In genomic region chr3:46722443-46722842, GRCh38 we compare ENCODE assay signal across 29 cellular contexts. TPM values are rescaled to one million over a fixed set of nuclear protein-coding genes. Genes with fewer than 3 reads are reported as not detected.
"Had no signal": no experiment of that assay in that cellular context is flagged by ENCODE, and none has a peak within 500 bp of the region (broad histone marks: within the 10 kb centered on the region; RNA-seq: fewer than 3 reads in every experiment).

No MANE protein-coding gene starts in this region.

- H3K27me3 ChIP-seq: testis, thyroid gland, uterus, vagina had no signal

- H3K36me3 Mint-ChIP-seq: stimulated activated effector memory CD8-positive, alpha-beta T cell treated with anti-CD3 and anti-CD28 coated beads, Interleukin-12 subunit alpha, Interleukin-12 subunit beta, amount 100 ng/mL, for 72 hours; stimulated activated memory B cell treated with anti-CD40 and anti-IgM and Interleukin-4, amounts not matched to agents 10 μg/mL and 1 μg/mL and 100 μg/mL, for 72 hours; stimulated activated naive B cell treated with anti-CD40 and anti-IgM and Interleukin-4, amounts not matched to agents 10 μg/mL and 1 μg/mL and 100 μg/mL, for 72 hours; type B pancreatic cell had no signal

- H3K27ac ChIP-seq: stomach, suprapubic skin, testis, thoracic aorta, thyroid gland, tibial artery, tibial nerve, transverse colon, upper lobe of left lung, upper lobe of right lung, uterus, vagina had no signal

- H3K4me3 ChIP-seq: stomach, suprapubic skin, testis, thoracic aorta, thyroid gland, tibial artery, tibial nerve, transverse colon, upper lobe of left lung, upper lobe of right lung, uterus, vagina had no signal

- H3K36me3 ChIP-seq: stomach, suprapubic skin, thoracic aorta, thyroid gland, tibial artery, tibial nerve, transverse colon, upper lobe of left lung, upper lobe of right lung, uterus, vagina had no signal

- H3K4me3 Mint-ChIP-seq: stimulated activated effector memory CD8-positive, alpha-beta T cell treated with anti-CD3 and anti-CD28 coated beads, Interleukin-12 subunit alpha, Interleukin-12 subunit beta, amount 100 ng/mL, for 72 hours; stimulated activated memory B cell treated with anti-CD40 and anti-IgM and Interleukin-4, amounts not matched to agents 10 μg/mL and 1 μg/mL and 100 μg/mL, for 72 hours; stimulated activated naive B cell treated with anti-CD40 and anti-IgM and Interleukin-4, amounts not matched to agents 10 μg/mL and 1 μg/mL and 100 μg/mL, for 72 hours; stimulated activated naive CD8-positive, alpha-beta T cell treated with anti-CD3 and anti-CD28 coated beads, Interleukin-15, amount 100 ng/mL, for 72 hours; stimulated activated naive CD8-positive, alpha-beta T cell treated with anti-CD3 and anti-CD28 coated beads, Interleukin-15, Interleukin-2, amounts not matched to agents 100 ng/mL and 50 ng/mL, for 24 hours; type B pancreatic cell had no signal

- H3K4me1 Mint-ChIP-seq: stimulated activated memory B cell treated with anti-CD40 and anti-IgM and Interleukin-4, amounts not matched to agents 10 μg/mL and 1 μg/mL and 100 μg/mL, for 72 hours; stimulated activated naive CD8-positive, alpha-beta T cell treated with anti-CD3 and anti-CD28 coated beads, Interleukin-15, amount 100 ng/mL, for 72 hours had no signal

- H3K27ac Mint-ChIP-seq: stimulated activated memory B cell treated with anti-CD40 and anti-IgM and Interleukin-4, amounts not matched to agents 10 μg/mL and 1 μg/mL and 100 μg/mL, for 72 hours; stimulated activated naive B cell treated with anti-CD40 and anti-IgM and Interleukin-4, amounts not matched to agents 10 μg/mL and 1 μg/mL and 100 μg/mL, for 72 hours; stimulated activated naive CD8-positive, alpha-beta T cell treated with anti-CD3 and anti-CD28 coated beads, Interleukin-15, amount 100 ng/mL, for 72 hours; stimulated activated naive CD8-positive, alpha-beta T cell treated with anti-CD3 and anti-CD28 coated beads, Interleukin-15, Interleukin-2, amounts not matched to agents 100 ng/mL and 50 ng/mL, for 24 hours; type B pancreatic cell had no signal

- DNase-seq: stimulated activated CD4-positive, alpha-beta T cell treated with anti-CD3 and anti-CD28 coated beads, Interleukin-2, amount 100 ng/mL, for 48 hours; stimulated activated CD4-positive, alpha-beta T cell treated with anti-CD3 and anti-CD28 coated beads, Interleukin-4, amount 100 ng/mL, for 1 hour; stimulated activated CD4-positive, alpha-beta T cell treated with anti-CD3 and anti-CD28 coated beads, Interleukin-4, amount 100 ng/mL, for 24 hours; stimulated activated CD4-positive, alpha-beta T cell treated with anti-CD3 and anti-CD28 coated beads, Interleukin-4, amount 100 ng/mL, for 4 hours; stimulated activated CD8-positive, alpha-beta memory T cell treated with anti-CD3 and anti-CD28 coated beads, Interleukin-4, amount 100 ng/mL, for 48 hours; stimulated activated naive B cell treated with anti-CD40 and anti-IgM and Interleukin-4, amounts not matched to agents 10 μg/mL and 1 μg/mL and 100 μg/mL, for 72 hours; stimulated activated naive CD4-positive, alpha-beta T cell; stimulated activated naive CD4-positive, alpha-beta T cell treated with Interleukin-2 at 50 U/mL for 16 hours; stimulated activated naive CD8-positive, alpha-beta T cell treated with anti-CD3 and anti-CD28 coated beads, Interleukin-15, amount 100 ng/mL, for 72 hours; stimulated activated naive CD8-positive, alpha-beta T cell treated with anti-CD3 and anti-CD28 coated beads, Interleukin-15, Interleukin-2, amounts not matched to agents 100 U/mL and 50 U/mL, for 24 hours; substantia nigra; thyroid gland; tibial artery; transverse colon; trophoblast cell; upper lobe of right lung; uterus had no signal

- H3K4me1 ChIP-seq: suprapubic skin, testis, thyroid gland, tibial nerve, transverse colon, upper lobe of right lung, uterus, vagina had no signal

- H3K9me3 ChIP-seq: stomach, suprapubic skin, testis, thoracic aorta, thyroid gland, tibial artery, tibial nerve, transverse colon, upper lobe of left lung, upper lobe of right lung, uterus, vagina had no signal

- H3K9me3 Mint-ChIP-seq: stimulated activated effector memory CD8-positive, alpha-beta T cell treated with anti-CD3 and anti-CD28 coated beads, Interleukin-12 subunit alpha, Interleukin-12 subunit beta, amount 100 ng/mL, for 72 hours; stimulated activated naive CD8-positive, alpha-beta T cell treated with anti-CD3 and anti-CD28 coated beads, Interleukin-15, amount 100 ng/mL, for 72 hours; stimulated activated naive CD8-positive, alpha-beta T cell treated with anti-CD3 and anti-CD28 coated beads, Interleukin-15, Interleukin-2, amounts not matched to agents 100 ng/mL and 50 ng/mL, for 24 hours had no signal

RNA-seq across cellular contexts. Expression of gene PRSS50, which starts 4.8 kb away (rescaled TPM):
- total RNA-seq: subcutaneous adipose tissue, suprapubic skin, vagina had no signal

RNA-seq across cellular contexts. Expression of gene TMIE, which starts 21.3 kb away (rescaled TPM):
- total RNA-seq: thoracic aorta, transverse colon had no signal
